In the genomic region with DNA sequence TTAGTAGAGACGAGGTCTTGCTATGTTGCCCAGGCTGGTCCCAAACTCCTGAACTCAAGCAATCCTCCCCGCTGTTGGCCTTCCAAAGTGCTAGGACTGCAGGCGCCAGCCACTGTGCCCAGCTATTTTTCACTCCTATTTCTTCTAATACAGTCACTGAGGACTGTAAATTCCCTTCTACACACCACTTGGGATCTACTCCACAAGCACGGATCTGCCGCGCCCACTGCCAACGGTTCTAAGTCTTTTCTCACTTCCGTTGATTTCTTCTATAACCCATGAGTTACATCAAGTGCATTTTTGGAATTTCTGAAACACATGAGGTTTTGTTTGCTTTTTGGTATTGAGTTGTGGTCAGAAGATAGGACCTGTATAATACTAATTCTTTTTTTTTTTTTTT, we compare ENCODE assay signal across 23 cellular contexts.
"Had no signal": no experiment of that assay in that cellular context is flagged by ENCODE, and none has a peak within 500 bp of the region (broad histone marks: within the 10 kb centered on the region; RNA-seq: fewer than 3 reads in every experiment).

No MANE protein-coding gene starts in this region.

- H3K9me3 ChIP-seq: esophagus squamous epithelium, prostate gland, spleen, thoracic aorta, upper lobe of left lung, vagina had no signal

- H3K27ac ChIP-seq: esophagus squamous epithelium, prostate gland, right atrium auricular region, sigmoid colon, skin epidermis, spleen, thoracic aorta, tibial nerve, upper lobe of left lung, vagina had no signal

- FAIRE-seq: endometrium, frontal cortex, kidney had no signal

- H3K27me3 ChIP-seq: right atrium auricular region, sigmoid colon, tibial nerve, upper lobe of left lung, vagina had no signal

- H3K4me1 ChIP-seq: esophagus squamous epithelium, right atrium auricular region, sigmoid colon, spleen, tibial nerve, upper lobe of left lung, vagina had no signal

- ATAC-seq: effector memory CD8-positive, alpha-beta T cell; left lobe of liver; naive thymus-derived CD8-positive, alpha-beta T cell; stimulated activated memory B cell treated with anti-CD40 and anti-IgM and Interleukin-4, amounts not matched to agents 10 μg/mL and 1 μg/mL and 100 μg/mL, for 72 hours; stimulated activated naive CD8-positive, alpha-beta T cell treated with anti-CD3 and anti-CD28 coated beads, Interleukin-15, Interleukin-2, amounts not matched to agents 100 U/mL and 50 U/mL, for 24 hours had no signal

- H3K4me3 ChIP-seq: esophagus squamous epithelium, prostate gland, right atrium auricular region, sigmoid colon, skin epidermis, spleen, thoracic aorta, tibial nerve, upper lobe of left lung, vagina had no signal

- H3K36me3 ChIP-seq: esophagus squamous epithelium, prostate gland, right atrium auricular region, sigmoid colon, spleen, thoracic aorta, tibial nerve, upper lobe of left lung, vagina had no signal

- DNase-seq: cortex of kidney; effector memory CD8-positive, alpha-beta T cell; erythroblast; esophagus squamous epithelium; kidney; naive thymus-derived CD8-positive, alpha-beta T cell; nephron progenitor cell; nucleus accumbens; sigmoid colon; spleen; stimulated activated CD4-positive, alpha-beta T cell treated with anti-CD3 and anti-CD28 coated beads, Interleukin-4, amount 100 ng/mL, for 4 hours; stimulated activated naive CD8-positive, alpha-beta T cell treated with anti-CD3 and anti-CD28 coated beads, Interleukin-15, Interleukin-2, amounts not matched to agents 100 U/mL and 50 U/mL, for 24 hours had no signal
